ENCODE assay signal across 8 cellular contexts in genomic region chr4:10457255-10457801, GRCh38. TPM values are rescaled to one million over a fixed set of nuclear protein-coding genes. Genes with fewer than 3 reads are reported as not detected.
DNase-seq lines count a peak whose midpoint lies in the region; ATAC-seq and TF ChIP-seq lines count a peak whose summit lies in the region.

TSS of gene ZNF518B (minus strand) at chr4:10457426. CDS start at chr4:10446328, 11,098 bp downstream.

- POLR2A ChIA-PET in HEK293 (lab: Yijun Ruan, JAX): no interaction called here

- in situ Hi-C loops in GM13976 (cut with MboI; ENCODE audit: low sequenced_read_pairs, unreplicated experiment) (no loop called here), ACHN (cut with HindIII; ENCODE audit: low pct_ligation_motif_present, low pct_unique_long_range_greater_than_20kb, low sequenced_read_pairs) (no loop called here)

- intact Hi-C loops in dorsolateral prefrontal cortex (cut with DNase I) (no loop called here), lower lobe of right lung (cut with DNase I) (no loop called here)

- H3K36me3 ChIP-seq in HEK293 (ENCODE audit: control insufficient read depth in 2 of 2, insufficient read depth in 1 of 2, low read length in 2 of 2): peaks cover 0 to 33% of the 10 kb centered on the region in 2 experiments; a peak in 1 of 3 replicates
- H3K36me3 ChIP-seq in lower lobe of right lung: peaks cover 6% of the 10 kb centered on the region

- DNase-seq in GM13976 (ENCODE audit: low spot score) (peak; percentile 92), NCI-H146 (lab: John Stamatoyannopoulos, UW) (peak; percentile 66), dorsolateral prefrontal cortex (peak in 7 of 10 donors; percentile 35 to 71 (median 50)), lower lobe of right lung (peak; percentile 81), ACHN (no peak)
- DNase-seq in activated CD4-positive, alpha-beta T cell treated with anti-CD3 and anti-CD28 coated beads, Interleukin-2, amount 50 U/mL, for 24 hours (ENCODE audit: low read depth in 1 of 2, low spot score in 1 of 2): peak; percentile 62 to 63
- DNase-seq in stimulated activated CD4-positive, alpha-beta T cell treated with anti-CD3 and anti-CD28 coated beads, Interleukin-4, amount 100 ng/mL, for 48 hours (ENCODE audit: low read depth in 2 of 2): peak; percentile 63 to 71

- peak within 1 kb of the TSS; percentile 54 for H3K4me3 ChIP-seq in HEK293 (ENCODE audit: low read depth, low read length)
- peak within 1 kb of the TSS; percentile 35 to 72 (median 61) for H3K4me3 ChIP-seq in dorsolateral prefrontal cortex
- H3K4me3 ChIP-seq in lower lobe of right lung: peak within 1 kb of the TSS; percentile 63

- no peak for TF ChIP-seq CTCF in GM13976 (IDR thresholded peaks at IDR 0.05; ENCODE audit: borderline replicate concordance, control extremely low read depth, extremely low read depth, insufficient read depth, missing control alignments)
- no peak for TF ChIP-seq CTCF in HEK293 (tag by site-specific recombination; IDR thresholded peaks at IDR 0.05)
- TF ChIP-seq CTCF in dorsolateral prefrontal cortex (IDR thresholded peaks at IDR 0.05 in 54 of 56, conservative IDR thresholded peaks at IDR 0.05 in 2 of 56; ENCODE audit: low read depth in 1 of 56, partially characterized antibody in 56 of 56): peak in 2 of 56 donors; percentile 12 to 17
- TF ChIP-seq CTCF in lower lobe of right lung (IDR thresholded peaks at IDR 0.05): no peak

- H3K4me1 ChIP-seq in HEK293 (ENCODE audit: control insufficient read depth, insufficient read depth, low read length) (no peaks in the 10 kb centered on the region), lower lobe of right lung (peaks cover 25% of the 10 kb centered on the region)

- ATAC-seq in lower lobe of right lung: peak; percentile 88 to 93

- H3K27ac ChIP-seq in HEK293 (ENCODE audit: extremely low read depth, low read depth, low read length) (peak within 1 kb of the TSS; percentile 16; the same call in 1 of the 2 replicates), dorsolateral prefrontal cortex (peak within 1 kb of the TSS in 8 of 59 donors; percentile 1 to 40 (median 34)), lower lobe of right lung (peak within 1 kb of the TSS; percentile 56)

- H3K9me3 ChIP-seq in HEK293 (ENCODE audit: control insufficient read depth, insufficient read depth, low read depth, low read length) (no peaks in the 10 kb centered on the region), lower lobe of right lung (no peaks in the 10 kb centered on the region)

- CTCF ChIA-PET in HEK293 (lab: Yijun Ruan, JAX): interaction anchor here (1.2 kb wide), 1 partner anchor 81 kb away, joined by 5 read pairs; no protein-coding TSS in a partner anchor

- H3K27me3 ChIP-seq in dorsolateral prefrontal cortex (peaks cover 0 to 43% (median 27%) of the 10 kb centered on the region in 45 donors), lower lobe of right lung (ENCODE audit: low read depth) (peaks cover 23% of the 10 kb centered on the region)

TF ChIP-seq in HEK293, 187 proteins besides CTCF, POLR2A, EP300 and RAD21:
- TF ChIP-seq ZBTB26 (tag by site-specific recombination; optimal IDR thresholded peaks at IDR 0.05) (peak; percentile 34), SETDB1 (IDR thresholded peaks at IDR 0.05; ENCODE audit: insufficient read length, low read length) (peak; percentile 59), ZNF248 (tag by site-specific recombination; IDR thresholded peaks at IDR 0.05) (no peak), ZNF335 (tag by site-specific recombination; conservative IDR thresholded peaks at IDR 0.05) (peak; percentile 83), ZNF560 (tag by site-specific recombination; IDR thresholded peaks at IDR 0.05; ENCODE audit: borderline replicate concordance) (peak; percentile 64; the same call in 1 of the 2 replicates)

RNA-seq across cellular contexts. Expression of gene ZNF518B, which starts in this region (rescaled TPM):
- total RNA-seq in dorsolateral prefrontal cortex (10 to 100 TPM in 119 of 120 experiments, 1 to 10 TPM in 1; 10.0 to 34.6 (median 22.1) TPM), lower lobe of right lung (21.4 TPM)
